21 cellular contexts compared by ENCODE assay signal in the genomic region with DNA sequence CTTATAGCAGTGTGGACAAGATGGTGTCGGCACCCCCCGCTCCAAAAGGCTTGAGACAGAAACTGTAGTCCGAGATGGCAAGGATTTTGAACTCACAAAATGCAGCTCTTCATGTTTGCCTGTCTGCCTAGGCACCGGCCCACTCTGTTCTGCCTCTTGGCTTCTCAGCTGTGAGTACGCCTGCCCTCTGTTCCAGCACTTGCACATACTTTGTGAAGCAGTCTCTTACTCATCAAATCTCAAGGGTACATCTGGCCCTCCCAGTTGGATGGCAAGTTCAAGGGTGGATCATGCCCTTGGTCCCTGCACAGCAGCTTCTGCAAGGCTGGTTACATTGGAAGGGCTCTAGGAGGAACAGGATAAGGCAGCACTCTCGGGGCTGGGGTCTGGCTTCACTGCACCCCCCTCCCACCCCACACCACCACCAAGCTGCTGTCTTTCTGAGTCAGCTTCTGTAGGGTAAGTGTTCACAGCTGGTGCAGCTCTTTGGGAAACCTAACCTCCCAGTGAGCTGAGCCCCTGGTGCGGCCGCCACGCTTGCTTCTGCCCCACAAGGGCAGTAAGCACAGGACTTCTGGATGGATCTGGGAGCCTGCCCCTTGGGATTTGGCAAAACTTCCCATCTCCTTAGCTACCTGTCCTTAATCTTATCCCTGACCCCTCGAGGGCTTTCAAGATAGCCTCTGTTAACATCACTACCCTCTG. TPM values are rescaled to one million over a fixed set of nuclear protein-coding genes. Genes with fewer than 3 reads are reported as not detected.
DNase-seq lines count a peak whose midpoint lies in the region; ATAC-seq and TF ChIP-seq lines count a peak whose summit lies in the region.
"Had no signal": no experiment of that assay in that cellular context is flagged by ENCODE, and none has a peak within 500 bp of the region (broad histone marks: within the 10 kb centered on the region; RNA-seq: fewer than 3 reads in every experiment).

No MANE protein-coding gene starts in this region.

- DNase-seq in cardiac septum (ENCODE audit: low spot score) (peak; percentile 39), Right ventricle myocardium superior (no peak), RKO (ENCODE audit: low spot score) (peak; percentile 12), mesenteric fat pad (ENCODE audit: low spot score) (peak; percentile 72), kidney glomerular epithelial cell (lab: John Stamatoyannopoulos, UW) (no peak), NCI-H128 (lab: John Stamatoyannopoulos, UW; ENCODE audit: unreplicated experiment) (no peak), Calu3 (no peak)
- DNase-seq: activated CD4-positive, alpha-beta T cell treated with anti-CD3 and anti-CD28 coated beads, Interleukin-2, amount 50 U/mL, for 48 hours; activated naive CD4-positive, alpha-beta T cell treated with anti-CD3 and anti-CD28 coated beads, Interleukin-2, amount 50 U/mL, for 16 hours; activated T-cell treated with anti-CD3 and anti-CD28 coated beads for 4 hours; CD8-positive, alpha-beta memory T cell; effector memory CD8-positive, alpha-beta T cell; esophagus squamous epithelium; heart left ventricle; KBM-7; NCI-H1048; NCI-H2029 treated with DMSO at 0.1 percent for 48 hours; PC-3; SJCRH30; T-helper 17 cell had no signal

- no peak overlapping the region for H3K4me3 Mint-ChIP-seq in Calu3 (ENCODE audit: low read depth, unreplicated experiment)
- H3K4me3 Mint-ChIP-seq: CD8-positive, alpha-beta memory T cell; effector memory CD8-positive, alpha-beta T cell; stimulated activated effector memory CD8-positive, alpha-beta T cell treated with anti-CD3 and anti-CD28 coated beads, Interleukin-12 subunit alpha, Interleukin-12 subunit beta, amount 100 ng/mL, for 72 hours; T-helper 17 cell had no signal

- no peaks in the 10 kb centered on the region for H3K9me3 Mint-ChIP-seq in Calu3 (ENCODE audit: low read depth, unreplicated experiment)
- H3K9me3 Mint-ChIP-seq: CD8-positive, alpha-beta memory T cell; effector memory CD8-positive, alpha-beta T cell; stimulated activated effector memory CD8-positive, alpha-beta T cell treated with anti-CD3 and anti-CD28 coated beads, Interleukin-12 subunit alpha, Interleukin-12 subunit beta, amount 100 ng/mL, for 72 hours had no signal

- no peak for TF ChIP-seq CTCF in Calu3 (IDR thresholded peaks at IDR 0.05; ENCODE audit: unreplicated experiment)

- peaks cover 5% of the 10 kb centered on the region for H3K36me3 Mint-ChIP-seq in Calu3 (ENCODE audit: insufficient read depth, unreplicated experiment)
- H3K36me3 Mint-ChIP-seq: CD8-positive, alpha-beta memory T cell had no signal

- H3K27ac Mint-ChIP-seq in Calu3 (ENCODE audit: unreplicated experiment), result no peak overlapping the region
- H3K27ac Mint-ChIP-seq: effector memory CD8-positive, alpha-beta T cell; T-helper 17 cell had no signal

- BruUV-seq in Calu3 (replicated peaks; lab: Mats Ljungman, UMichigan), result no TSS peak

- intact Hi-C loops in cardiac septum (cut with DNase I) (loop anchor here (5.0 kb wide), 1 partner anchor 485 kb away; no protein-coding TSS in a partner anchor), Right ventricle myocardium superior (cut with DNase I) (loop anchor here (5.0 to 10.0 kb wide), 2 partner anchors 313 to 410 kb away; partner anchors contain the start of gene ADSL), Calu3 (cut with micrococcal nuclease; ENCODE audit: unreplicated experiment) (no loop called here)

- CTCF ChIA-PET in Calu3 (lab: Charles Lee), result interaction anchor here (0.6 to 0.7 kb wide), 2 partner anchors 358 to 431 kb away, joined by 3 read pairs; no protein-coding TSS in a partner anchor

- no peaks in the 10 kb centered on the region for H3K4me1 Mint-ChIP-seq in Calu3 (ENCODE audit: low read depth, unreplicated experiment)

- no peaks in the 10 kb centered on the region for H3K27me3 Mint-ChIP-seq in Calu3 (ENCODE audit: unreplicated experiment)

- ATAC-seq in Right ventricle myocardium superior (ENCODE audit: poor library complexity), result no peak
- ATAC-seq: effector memory CD8-positive, alpha-beta T cell; PC-3; stimulated activated effector memory CD8-positive, alpha-beta T cell treated with anti-CD3 and anti-CD28 coated beads, Interleukin-12 subunit alpha, Interleukin-12 subunit beta, amount 100 ng/mL, for 72 hours; T-helper 17 cell had no signal

RNA-seq across cellular contexts. Expression of gene FAM83F, which starts 37.2 kb away (rescaled TPM):
- total RNA-seq in cardiac septum (2.3 TPM), Right ventricle myocardium superior (4.9 TPM), mesenteric fat pad (0.87 TPM), Calu3 (2022) (21.0 and 21.9 TPM in 2 replicates)
- total RNA-seq: SJCRH30 had no signal

Comparison
In these comparisons a context has a peak if more than half of its experiments do, and no peak if none do; other contexts are left out.
1. DNase-seq: peak in cardiac septum (single experiment), RKO (single experiment) and mesenteric fat pad (single experiment); none in Right ventricle myocardium superior (single experiment), kidney glomerular epithelial cell (single experiment), NCI-H128 (single experiment) and Calu3 (single experiment).